ENCODE assay signal across 23 cellular contexts in the genomic region with DNA sequence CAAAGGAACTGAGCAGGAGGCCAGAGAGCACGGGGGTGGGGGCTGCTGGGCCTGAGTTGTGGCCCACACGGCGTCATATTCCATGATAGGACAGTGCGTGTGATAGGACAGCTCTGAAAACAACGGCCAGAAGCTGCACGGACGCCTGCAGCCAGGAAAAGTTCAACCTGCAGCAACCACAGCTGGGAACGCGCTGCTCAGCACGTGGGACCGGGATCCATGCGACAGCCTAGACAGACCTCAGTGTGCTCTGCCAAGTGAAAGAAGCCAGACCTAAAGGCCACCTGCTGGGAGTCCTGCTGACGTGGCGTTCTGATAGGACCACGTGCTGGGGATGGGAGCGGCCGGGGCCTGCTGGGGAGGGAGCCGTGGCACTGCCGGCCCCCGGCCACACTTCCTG.
A peak's percentile ranks its signal among the peaks of the same experiment; 100 is the strongest.
DNase-seq lines count a peak whose midpoint lies in the region; ATAC-seq, FAIRE-seq and TF ChIP-seq lines count a peak whose summit lies in the region.
"Had no signal": no experiment of that assay in that cellular context is flagged by ENCODE, and none has a peak within 500 bp of the region (broad histone marks: within the 10 kb centered on the region; RNA-seq: fewer than 3 reads in every experiment).

No MANE protein-coding gene starts in this region.

- H3K36me3 Mint-ChIP-seq in activated naive CD8-positive, alpha-beta T cell treated with anti-CD3 and anti-CD28 coated beads, Interleukin-2, amount 50 U/mL, for 24 hours (ENCODE audit: low read depth), result peaks cover 5% of the 10 kb centered on the region

- H3K27me3 Mint-ChIP-seq in activated naive CD8-positive, alpha-beta T cell treated with anti-CD3 and anti-CD28 coated beads, Interleukin-2, amount 50 U/mL, for 24 hours, result no peaks in the 10 kb centered on the region
- H3K27me3 Mint-ChIP-seq: activated CD4-positive, alpha-beta memory T cell treated with anti-CD3 and anti-CD28 coated beads for 36 hours; activated naive CD4-positive, alpha-beta T cell treated with anti-CD3 and anti-CD28 coated beads, Interleukin-2, amount 10 ng/mL, durations not matched to agents 7 days and 5 days; activated T-cell treated with anti-CD3 and anti-CD28 coated beads, Interleukin-2, amount 50 U/mL, for 24 hours; CD4-positive, alpha-beta T cell; stimulated activated naive B cell treated with anti-CD40 and anti-IgM and Interleukin-4, amounts not matched to agents 10 μg/mL and 1 μg/mL and 100 μg/mL, for 72 hours; T-helper 17 cell had no signal

- no peaks in the 10 kb centered on the region for H3K9me3 Mint-ChIP-seq in activated naive CD8-positive, alpha-beta T cell treated with anti-CD3 and anti-CD28 coated beads, Interleukin-2, amount 50 U/mL, for 24 hours
- H3K9me3 Mint-ChIP-seq: activated CD4-positive, alpha-beta memory T cell treated with anti-CD3 and anti-CD28 coated beads for 36 hours; activated naive CD4-positive, alpha-beta T cell treated with anti-CD3 and anti-CD28 coated beads, Interleukin-2, amount 10 ng/mL, durations not matched to agents 7 days and 5 days; activated T-cell treated with anti-CD3 and anti-CD28 coated beads, Interleukin-2, amount 50 U/mL, for 24 hours; CD4-positive, alpha-beta T cell; HFFc6; stimulated activated naive B cell treated with anti-CD40 and anti-IgM and Interleukin-4, amounts not matched to agents 10 μg/mL and 1 μg/mL and 100 μg/mL, for 72 hours had no signal

- no peaks in the 10 kb centered on the region for H3K4me1 Mint-ChIP-seq in activated naive CD8-positive, alpha-beta T cell treated with anti-CD3 and anti-CD28 coated beads, Interleukin-2, amount 50 U/mL, for 24 hours

- no peak for FAIRE-seq in H54 (lab: Jason Lieb, UNC)
- FAIRE-seq: frontal cortex, GM19239 had no signal

- TF ChIP-seq POLR2A in H54 (IDR thresholded peaks at IDR 0.05; ENCODE audit: low read depth, low read length), result no peak

- ATAC-seq in activated naive CD8-positive, alpha-beta T cell treated with anti-CD3 and anti-CD28 coated beads, Interleukin-2, amount 50 U/mL, for 24 hours, result no peak
- no peak for ATAC-seq in HG03457 (IDR thresholded peaks at IDR 0.05; ENCODE audit: unreplicated experiment)
- ATAC-seq: body of pancreas; stimulated activated naive B cell treated with anti-CD40 and anti-IgM and Interleukin-4, amounts not matched to agents 10 μg/mL and 1 μg/mL and 100 μg/mL, for 72 hours; T-helper 17 cell had no signal

- no peak overlapping the region for H3K27ac Mint-ChIP-seq in activated naive CD8-positive, alpha-beta T cell treated with anti-CD3 and anti-CD28 coated beads, Interleukin-2, amount 50 U/mL, for 24 hours
- H3K27ac Mint-ChIP-seq: activated CD4-positive, alpha-beta memory T cell treated with anti-CD3 and anti-CD28 coated beads for 36 hours; activated naive CD4-positive, alpha-beta T cell treated with anti-CD3 and anti-CD28 coated beads, Interleukin-2, amount 10 ng/mL, durations not matched to agents 7 days and 5 days; activated T-cell treated with anti-CD3 and anti-CD28 coated beads, Interleukin-2, amount 50 U/mL, for 24 hours; CD4-positive, alpha-beta T cell; HFFc6; stimulated activated naive B cell treated with anti-CD40 and anti-IgM and Interleukin-4, amounts not matched to agents 10 μg/mL and 1 μg/mL and 100 μg/mL, for 72 hours; T-helper 17 cell had no signal

- no peak overlapping the region for H3K4me3 Mint-ChIP-seq in activated naive CD8-positive, alpha-beta T cell treated with anti-CD3 and anti-CD28 coated beads, Interleukin-2, amount 50 U/mL, for 24 hours
- H3K4me3 Mint-ChIP-seq: activated CD4-positive, alpha-beta memory T cell treated with anti-CD3 and anti-CD28 coated beads for 36 hours; activated naive CD4-positive, alpha-beta T cell treated with anti-CD3 and anti-CD28 coated beads, Interleukin-2, amount 10 ng/mL, durations not matched to agents 7 days and 5 days; activated T-cell treated with anti-CD3 and anti-CD28 coated beads, Interleukin-2, amount 50 U/mL, for 24 hours; CD4-positive, alpha-beta T cell; HFFc6; stimulated activated naive B cell treated with anti-CD40 and anti-IgM and Interleukin-4, amounts not matched to agents 10 μg/mL and 1 μg/mL and 100 μg/mL, for 72 hours; T-helper 17 cell had no signal

- DNase-seq in NCI-H2029 (lab: John Stamatoyannopoulos, UW), result peak; percentile 15
- no peak for DNase-seq in NCI-H2029 treated with DMSO at 0.1 percent for 48 hours (lab: John Stamatoyannopoulos, UW)
- peak; percentile 41 for DNase-seq in DMS153 treated with DMSO at 0.1 percent for 48 hours (lab: John Stamatoyannopoulos, UW; ENCODE audit: unreplicated experiment)
- peak; percentile 81 for DNase-seq in SHP77 treated with DMSO at 0.1 percent for 48 hours (lab: John Stamatoyannopoulos, UW)
- peak; percentile 62 for DNase-seq in left kidney (ENCODE audit: low read depth, low spot score)
- DNase-seq in H54 (ENCODE audit: insufficient read length, low spot score), result no peak
- DNase-seq in activated naive CD8-positive, alpha-beta T cell treated with anti-CD3 and anti-CD28 coated beads, Interleukin-2, amount 50 U/mL, for 24 hours, result no peak
- DNase-seq: activated CD4-positive, alpha-beta memory T cell treated with anti-CD3 and anti-CD28 coated beads for 36 hours; activated naive CD4-positive, alpha-beta T cell treated with anti-CD3 and anti-CD28 coated beads, Interleukin-2, amount 10 ng/mL, durations not matched to agents 7 days and 5 days; activated T-cell treated with anti-CD3 and anti-CD28 coated beads, Interleukin-2, amount 50 U/mL, for 24 hours; CD4-positive, alpha-beta T cell; dermis blood vessel endothelial cell; erythroblast; HFFc6; NCI-H1105; NCI-H2227 treated with DMSO at 0.1 percent for 48 hours; stimulated activated naive B cell treated with anti-CD40 and anti-IgM and Interleukin-4, amounts not matched to agents 10 μg/mL and 1 μg/mL and 100 μg/mL, for 72 hours; T-helper 17 cell; tibial artery had no signal

Comparison
In these comparisons a context has a peak if more than half of its experiments do, and no peak if none do; other contexts are left out.
1. DNase-seq: peak in NCI-H2029 (single experiment), DMS153 treated with DMSO at 0.1 percent for 48 hours (single experiment), SHP77 treated with DMSO at 0.1 percent for 48 hours (single experiment) and left kidney (single experiment); none in NCI-H2029 treated with DMSO at 0.1 percent for 48 hours (single experiment), H54 (single experiment) and activated naive CD8-positive, alpha-beta T cell treated with anti-CD3 and anti-CD28 coated beads, Interleukin-2, amount 50 U/mL, for 24 hours (single experiment).